Comparison of ENCODE assay signal across 9 cellular contexts in genomic region chr22:38923463-38924196, GRCh38. TPM values are rescaled to one million over a fixed set of nuclear protein-coding genes. Genes with fewer than 3 reads are reported as not detected.
A peak's percentile ranks its signal among the peaks of the same experiment; 100 is the strongest.
DNase-seq lines count a peak whose midpoint lies in the region; ATAC-seq and TF ChIP-seq lines count a peak whose summit lies in the region.
"Had no signal": no experiment of that assay in that cellular context is flagged by ENCODE, and none has a peak within 500 bp of the region (broad histone marks: within the 10 kb centered on the region; RNA-seq: fewer than 3 reads in every experiment).

No MANE protein-coding gene starts in this region.

- H3K27ac ChIP-seq in SK-N-SH (ENCODE audit: low read depth in 2 of 2, low read length in 1 of 2) (peak overlapping the region; percentile 58 to 71; a peak in 3 of 4 replicates), ovary (peak overlapping the region; percentile 57 to 75)

- H3K9ac ChIP-seq in SK-N-SH, result no peak overlapping the region

- no peak for TF ChIP-seq POLR2A in ovary (IDR thresholded peaks at IDR 0.05)
- TF ChIP-seq POLR2A in GM18505 (IDR thresholded peaks at IDR 0.05; ENCODE audit: borderline replicate concordance, extremely low read depth, insufficient read depth, insufficient read length), result no peak

- no peak overlapping the region for H3K27ac Mint-ChIP-seq in activated naive CD4-positive, alpha-beta T cell treated with anti-CD3 and anti-CD28 coated beads for 36 hours

- no peak for TF ChIP-seq RAD21 in SK-N-SH (IDR thresholded peaks at IDR 0.05; ENCODE audit: low read length)

- H3K9me2 ChIP-seq in SK-N-SH, result no peaks in the 10 kb centered on the region

- no peak for TF ChIP-seq EP300 in SK-N-SH (IDR thresholded peaks at IDR 0.05; ENCODE audit: borderline replicate concordance in 1 of 2, low read depth in 1 of 2, low read length in 1 of 2)
- no peak for TF ChIP-seq EP300 in ovary (IDR thresholded peaks at IDR 0.05)

- H3K4me2 ChIP-seq in SK-N-SH, result peak overlapping the region; percentile 80

- peak overlapping the region; percentile 3 for H3K4me3 Mint-ChIP-seq in activated naive CD4-positive, alpha-beta T cell treated with anti-CD3 and anti-CD28 coated beads for 36 hours

- H3F3A ChIP-seq in SK-N-SH (replicated peaks; ENCODE audit: insufficient read depth), result peaks cover 16% of the 10 kb centered on the region

- no peaks in the 10 kb centered on the region for H3K9me3 ChIP-seq in SK-N-SH
- H3K9me3 ChIP-seq in ovary, result no peaks in the 10 kb centered on the region

- H3K36me3 ChIP-seq in SK-N-SH (replicated peaks in 1 of 2; ENCODE audit: control insufficient read depth in 1 of 2, insufficient read depth in 2 of 2, low read length in 1 of 2) (no peaks in the 10 kb centered on the region), ovary (no peaks in the 10 kb centered on the region)

- peaks cover 13 to 15% of the 10 kb centered on the region in 2 experiments; a peak in 3 of 4 replicates for H3K4me1 ChIP-seq in SK-N-SH (ENCODE audit: control insufficient read depth in 1 of 2, insufficient read depth in 2 of 2, low read depth in 1 of 2, low read length in 1 of 2)
- peaks cover 7% of the 10 kb centered on the region for H3K4me1 ChIP-seq in ovary (ENCODE audit: insufficient read depth)

- peak overlapping the region; percentile 15 to 52; a peak in 3 of 4 replicates for H3K4me3 ChIP-seq in SK-N-SH (ENCODE audit: low read depth in 2 of 2, low read length in 1 of 2)
- H3K4me3 ChIP-seq in foreskin fibroblast (ENCODE audit: low read depth in 1 of 2, low read length in 2 of 2), result peak overlapping the region; percentile 29 to 52
- H3K4me3 ChIP-seq in ovary, result no peak overlapping the region

- no peaks in the 10 kb centered on the region for H3K27me3 ChIP-seq in SK-N-SH (ENCODE audit: insufficient read depth)
- H3K27me3 ChIP-seq in ovary, result no peaks in the 10 kb centered on the region

- ATAC-seq in GM18505 (IDR thresholded peaks at IDR 0.05; ENCODE audit: unreplicated experiment) (no peak), HG02642 (IDR thresholded peaks at IDR 0.05; ENCODE audit: poor library complexity, unreplicated experiment) (no peak)

- no peaks in the 10 kb centered on the region for H3K9me3 Mint-ChIP-seq in activated naive CD4-positive, alpha-beta T cell treated with anti-CD3 and anti-CD28 coated beads for 36 hours

- TF ChIP-seq CTCF in SK-N-SH (IDR thresholded peaks at IDR 0.05) (peak; percentile 27; the same call in 1 of the 2 replicates), foreskin fibroblast (IDR thresholded peaks at IDR 0.05; ENCODE audit: low read depth, low read length) (peak; percentile 29), ovary (IDR thresholded peaks at IDR 0.05) (peak in 2 of 3 donors; percentile 41 to 47)

- no peaks in the 10 kb centered on the region for H3K79me2 ChIP-seq in SK-N-SH (ENCODE audit: insufficient read depth)

- no peak for DNase-seq in activated naive CD4-positive, alpha-beta T cell treated with anti-CD3 and anti-CD28 coated beads for 36 hours
- no peak for DNase-seq in activated naive CD4-positive, alpha-beta T cell (lab: John Stamatoyannopoulos, UW)
- peak; percentile 71 for DNase-seq in SK-N-SH
- DNase-seq in foreskin fibroblast, result peak; percentile 73 to 90
- peak; percentile 78 to 84 (median 80) for DNase-seq in ovary
- DNase-seq in HUDEP-2 (lab: John Stamatoyannopoulos, UW; ENCODE audit: unreplicated experiment in 76 of 76), result no peak

- H3K27me3 Mint-ChIP-seq in activated naive CD4-positive, alpha-beta T cell treated with anti-CD3 and anti-CD28 coated beads for 36 hours (ENCODE audit: low read depth), result peaks cover 31% of the 10 kb centered on the region

- 12% methylated on average over 8 of the region's 9 CpGs for WGBS in SK-N-SH (ENCODE audit: low lambda C conversion rate)
- WGBS in ovary, 3 donors, result 9 to 13% (median 12%) methylated on average over 9 of the region's 9 CpGs

- POLR2A ChIA-PET in SK-N-SH (lab: Yijun Ruan, JAX), result no interaction called here

- H2AFZ ChIP-seq in SK-N-SH (ENCODE audit: low read depth), result no peak overlapping the region

- peaks cover 4% of the 10 kb centered on the region; the same call in 1 of the 2 replicates for H4K20me1 ChIP-seq in SK-N-SH (ENCODE audit: insufficient read depth)

- H3K36me3 Mint-ChIP-seq in activated naive CD4-positive, alpha-beta T cell treated with anti-CD3 and anti-CD28 coated beads for 36 hours (ENCODE audit: low read depth), result no peaks in the 10 kb centered on the region

- peaks cover 4% of the 10 kb centered on the region for H3K4me1 Mint-ChIP-seq in activated naive CD4-positive, alpha-beta T cell treated with anti-CD3 and anti-CD28 coated beads for 36 hours (ENCODE audit: low read depth)

- intact Hi-C loops in activated naive CD4-positive, alpha-beta T cell treated with anti-CD3 and anti-CD28 coated beads for 36 hours (cut with micrococcal nuclease), result no loop called here
- intact Hi-C loops in ovary (cut with DNase I), result loop anchor here in 1 of 4 donors (5.0 kb wide), 1 partner anchor 51 kb away; the partner anchor contains the start of gene CBX6

- CTCF ChIA-PET in activated naive CD4-positive, alpha-beta T cell treated with anti-CD3 and anti-CD28 coated beads for 36 hours (lab: Charles Lee), result interaction anchor here (1.6 kb wide), 1 partner anchor 79 kb away, joined by 7 read pairs; no protein-coding TSS in a partner anchor
- CTCF ChIA-PET in SK-N-SH (lab: Yijun Ruan, JAX), result interaction anchor here (1.3 to 2.0 kb wide), 2 partner anchors 53 to 80 kb away, joined by 5 to 14 read pairs; partner anchors contain the start of gene CBX6

TF ChIP-seq in SK-N-SH, 30 proteins besides CTCF, POLR2A, EP300 and RAD21:
- TF ChIP-seq FOSL2 (IDR thresholded peaks at IDR 0.05; ENCODE audit: borderline replicate concordance, low read depth), result no peak
- TF ChIP-seq, protein P1, sequence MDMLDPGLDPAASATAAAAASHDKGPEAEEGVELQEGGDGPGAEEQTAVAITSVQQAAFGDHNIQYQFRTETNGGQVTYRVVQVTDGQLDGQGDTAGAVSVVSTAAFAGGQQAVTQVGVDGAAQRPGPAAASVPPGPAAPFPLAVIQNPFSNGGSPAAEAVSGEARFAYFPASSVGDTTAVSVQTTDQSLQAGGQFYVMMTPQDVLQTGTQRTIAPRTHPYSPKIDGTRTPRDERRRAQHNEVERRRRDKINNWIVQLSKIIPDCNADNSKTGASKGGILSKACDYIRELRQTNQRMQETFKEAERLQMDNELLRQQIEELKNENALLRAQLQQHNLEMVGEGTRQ (IDR thresholded peaks at IDR 0.05; ENCODE audit: borderline replicate concordance, low read depth, low read length), result peak; percentile 47; the same call in 1 of the 2 replicates
- peak; percentile 86 for TF ChIP-seq USF1 (IDR thresholded peaks at IDR 0.05; ENCODE audit: borderline replicate concordance, low read depth)

RNA-seq across cellular contexts. Expression of gene APOBEC3A, which starts 33.8 kb away (rescaled TPM):
- total RNA-seq in activated naive CD4-positive, alpha-beta T cell treated with anti-CD3 and anti-CD28 coated beads for 36 hours, result not detected
- polyA plus RNA-seq in SK-N-SH (2012; rRNA removed), result not detected in 2 replicates
- polyA plus RNA-seq in SK-N-SH (2012; cell fraction: cytosol; rRNA removed), result not detected in 2 replicates
- polyA plus RNA-seq in SK-N-SH (2012; cell fraction: nucleus; rRNA removed), result not detected in 2 replicates
- total RNA-seq in ovary, result under 1 TPM in 3 of 7 donors, not detected in 4; 0.50 to 0.95 (median 0.64) TPM
- polyA plus RNA-seq in ovary, result 1 to 10 TPM in 1 of 2 donors, under 1 TPM in 1; 0.10 to 1.2 TPM
- total RNA-seq: activated CD8-positive, alpha-beta memory T cell treated with anti-CD3 and anti-CD28 coated beads for 36 hours had no signal

RNA-seq across cellular contexts. Expression of gene CBX6, which starts 51.6 kb away (rescaled TPM):
- total RNA-seq in activated naive CD4-positive, alpha-beta T cell treated with anti-CD3 and anti-CD28 coated beads for 36 hours, result 10 to 100 TPM; 91.4 to 93.5 TPM
- 3.4 and 5.4 TPM in 2 replicates for polyA plus RNA-seq in SK-N-SH (2012; rRNA removed)
- polyA plus RNA-seq in SK-N-SH (2012; cell fraction: cytosol; rRNA removed), result 2.0 and 3.2 TPM in 2 replicates
- 8.3 and 9.1 TPM in 2 replicates for polyA plus RNA-seq in SK-N-SH (2012; cell fraction: nucleus; rRNA removed)
- 100 to 1,000 TPM in 5 of 7 donors, 10 to 100 TPM in 2; 32.7 to 175 (median 120) TPM for total RNA-seq in ovary
- 10 to 100 TPM; 22.6 to 26.4 TPM for polyA plus RNA-seq in ovary

RNA-seq across cellular contexts. Expression of gene APOBEC3B, which starts 58.5 kb away (rescaled TPM):
- 1 to 10 TPM; 5.5 to 6.0 TPM for total RNA-seq in activated naive CD4-positive, alpha-beta T cell treated with anti-CD3 and anti-CD28 coated beads for 36 hours
- polyA plus RNA-seq in SK-N-SH (2012; rRNA removed) (not detected in 2 replicates), ovary (under 1 TPM; 0.70 to 0.98 TPM)
- polyA plus RNA-seq in SK-N-SH (2012; cell fraction: cytosol; rRNA removed), result not detected in 2 replicates
- not detected in 2 replicates for polyA plus RNA-seq in SK-N-SH (2012; cell fraction: nucleus; rRNA removed)
- 1 to 10 TPM in 4 of 7 donors, under 1 TPM in 2, not detected in 1; 0.43 to 1.9 (median 1.4) TPM for total RNA-seq in ovary

Comparison
In these comparisons a context has a peak if more than half of its experiments do, and no peak if none do; other contexts are left out.
1. DNase-seq: peak in SK-N-SH (single experiment), foreskin fibroblast (2 of 2) and ovary (5 of 5); none in activated naive CD4-positive, alpha-beta T cell treated with anti-CD3 and anti-CD28 coated beads for 36 hours (single experiment), activated naive CD4-positive, alpha-beta T cell (0 of 4) and HUDEP-2 (0 of 76).
2. Peak in every context shown above with its lines, with median percentiles within 50 percentile points of each other: CTCF ChIP-seq.